In genomic region chr14:55191881-55192616, GRCh38 we compare ENCODE assay signal across 8 cellular contexts. TPM values are rescaled to one million over a fixed set of nuclear protein-coding genes. Genes with fewer than 3 reads are reported as not detected.
A peak's percentile ranks its signal among the peaks of the same experiment; 100 is the strongest.
DNase-seq lines count a peak whose midpoint lies in the region; ATAC-seq, FAIRE-seq and TF ChIP-seq lines count a peak whose summit lies in the region.

No MANE protein-coding gene starts in this region.

- no peaks in the 10 kb centered on the region for H3K9me3 Mint-ChIP-seq in activated CD4-positive, alpha-beta T cell treated with anti-CD3 and anti-CD28 coated beads for 36 hours (ENCODE audit: low read depth)
- peaks cover 3% of the 10 kb centered on the region for H3K9me3 Mint-ChIP-seq in endodermal cell

- no peaks in the 10 kb centered on the region for H4K20me1 ChIP-seq in OCI-LY1 (ENCODE audit: insufficient read depth, low read length)

- H3K79me2 ChIP-seq in OCI-LY1 (ENCODE audit: insufficient read depth, low read length): peaks cover 32% of the 10 kb centered on the region

- H3K36me3 ChIP-seq in OCI-LY1 (ENCODE audit: insufficient read depth, low read length) (peaks cover 21% of the 10 kb centered on the region; the same call in 1 of the 2 replicates), endodermal cell (ENCODE audit: control insufficient read depth, insufficient read depth, low read length) (no peaks in the 10 kb centered on the region), pancreas (no peaks in the 10 kb centered on the region)

- H3K27me3 ChIP-seq in OCI-LY1 (ENCODE audit: insufficient read depth, low read length) (no peaks in the 10 kb centered on the region), endodermal cell (ENCODE audit: control insufficient read depth, insufficient read depth, low read length, poor library complexity, severe bottlenecking) (no peaks in the 10 kb centered on the region), pancreas (no peaks in the 10 kb centered on the region)

- H3K4me1 Mint-ChIP-seq in activated CD4-positive, alpha-beta T cell treated with anti-CD3 and anti-CD28 coated beads for 36 hours: peaks cover 29% of the 10 kb centered on the region
- H3K4me1 Mint-ChIP-seq in endodermal cell: peaks cover 18% of the 10 kb centered on the region

- H3K4me1 ChIP-seq in OCI-LY1 (ENCODE audit: insufficient read depth, low read length, severe bottlenecking): peaks cover 28% of the 10 kb centered on the region
- H3K4me1 ChIP-seq in endodermal cell (ENCODE audit: control insufficient read depth, insufficient read depth, low read length): no peaks in the 10 kb centered on the region
- peaks cover 0 to 4% (median 0%) of the 10 kb centered on the region in 3 donors for H3K4me1 ChIP-seq in pancreas

- DNase-seq in activated CD4-positive, alpha-beta T cell treated with anti-CD3 and anti-CD28 coated beads for 36 hours: no peak
- DNase-seq in activated CD4-positive, alpha-beta T cell treated with anti-CD3 and anti-CD28 coated beads for 48 hours: no peak
- no peak for DNase-seq in endodermal cell
- DNase-seq in pancreas: no peak
- no peak for DNase-seq in hepatic stellate cell (ENCODE audit: low spot score)
- DNase-seq in KBM-7: no peak
- DNase-seq in HCEC 1CT: no peak

- no peaks in the 10 kb centered on the region for H3F3A ChIP-seq in OCI-LY1 (ENCODE audit: insufficient read depth, low read length)

- H3K27ac ChIP-seq in OCI-LY1 (ENCODE audit: low read depth, low read length, poor library complexity, severe bottlenecking) (peak overlapping the region; percentile 6), endodermal cell (ENCODE audit: low read depth, low read length) (peak overlapping the region; percentile 58), pancreas (peak overlapping the region in 1 of 4 donors; percentile 39)

- ATAC-seq in activated CD4-positive, alpha-beta T cell treated with anti-CD3 and anti-CD28 coated beads for 36 hours: peak; percentile 31
- peak in 3 of 4 donors; percentile 32 to 50 (median 33) for ATAC-seq in pancreas

- H3K4me3 ChIP-seq in OCI-LY1 (ENCODE audit: low read depth, low read length, poor library complexity, severe bottlenecking): peak overlapping the region; percentile 80
- H3K4me3 ChIP-seq in endodermal cell (ENCODE audit: low read length): peak overlapping the region; percentile 97
- peak overlapping the region; percentile 38 to 56 (median 45) for H3K4me3 ChIP-seq in pancreas

- TF ChIP-seq CTCF in OCI-LY1 (IDR thresholded peaks at IDR 0.05; ENCODE audit: low read length): no peak
- no peak for TF ChIP-seq CTCF in endodermal cell (conservative IDR thresholded peaks at IDR 0.05)
- no peak for TF ChIP-seq CTCF in pancreas (IDR thresholded peaks at IDR 0.05)

- H3K4me2 ChIP-seq in OCI-LY1 (ENCODE audit: low read length): peak overlapping the region; percentile 79

- H3K36me3 Mint-ChIP-seq in activated CD4-positive, alpha-beta T cell treated with anti-CD3 and anti-CD28 coated beads for 36 hours (ENCODE audit: low read depth): peaks cover 3% of the 10 kb centered on the region
- peaks cover 3% of the 10 kb centered on the region for H3K36me3 Mint-ChIP-seq in endodermal cell (ENCODE audit: low read depth)

- WGBS in endodermal cell (ENCODE audit: insufficient coverage in 1 of 2, insufficient read length in 1 of 2), 2 experiments: 51 to 62% methylated on average over 8 to 14 of the region's 16 CpGs
- WGBS in pancreas, 2 donors: 40 to 49% methylated on average over 15 to 16 of the region's 16 CpGs

- H3K9me3 ChIP-seq in OCI-LY1 (ENCODE audit: low read length) (no peaks in the 10 kb centered on the region), endodermal cell (ENCODE audit: control insufficient read depth, low read length) (peaks cover 8% of the 10 kb centered on the region), pancreas (no peaks in the 10 kb centered on the region)

- no peaks in the 10 kb centered on the region for H3K9me2 ChIP-seq in OCI-LY1 (ENCODE audit: low read depth, low read length)

- POLR2A ChIA-PET in activated CD4-positive, alpha-beta T cell treated with anti-CD3 and anti-CD28 coated beads for 36 hours (lab: Charles Lee): interaction anchor here (0.6 kb wide), 1 partner anchor 53 kb away, joined by 4 read pairs; no protein-coding TSS in a partner anchor

- intact Hi-C loops in activated CD4-positive, alpha-beta T cell treated with anti-CD3 and anti-CD28 coated beads for 36 hours (cut with DNase I, micrococcal nuclease): loop anchor here in 1 of 2 experiments (1.0 to 5.0 kb wide), 7 partner anchors 79 to 1390 kb away; partner anchors contain the start of genes ATG14, FBXO34, KTN1 and MAPK1IP1L
- intact Hi-C loops in pancreas (cut with DNase I): no loop called here

- H2AFZ ChIP-seq in OCI-LY1 (ENCODE audit: low read length): peak overlapping the region; percentile 90

- peak overlapping the region; percentile 91 for H3K4me3 Mint-ChIP-seq in activated CD4-positive, alpha-beta T cell treated with anti-CD3 and anti-CD28 coated beads for 36 hours
- peak overlapping the region; percentile 96 for H3K4me3 Mint-ChIP-seq in endodermal cell

- peak overlapping the region; percentile 84 for H3K27ac Mint-ChIP-seq in activated CD4-positive, alpha-beta T cell treated with anti-CD3 and anti-CD28 coated beads for 36 hours
- no peak overlapping the region for H3K27ac Mint-ChIP-seq in endodermal cell

- H3K9ac ChIP-seq in OCI-LY1 (ENCODE audit: low read length): peak overlapping the region; percentile 59
- H3K9ac ChIP-seq in endodermal cell (ENCODE audit: extremely low read depth, low read length, poor library complexity, severe bottlenecking): peak overlapping the region; percentile 61

- CTCF ChIA-PET in activated CD4-positive, alpha-beta T cell treated with anti-CD3 and anti-CD28 coated beads for 36 hours (lab: Charles Lee): interaction anchor here (0.6 to 1.9 kb wide), 5 partner anchors 19 to 615 kb away, joined by 3 to 5 read pairs (median 3); no protein-coding TSS in a partner anchor

- in situ Hi-C loops in KBM-7 (cut with MboI; ENCODE audit: low pct_unique_long_range_greater_than_20kb, low sequenced_read_pairs): no loop called here

- FAIRE-seq in pancreas (lab: Jason Lieb, UNC): no peak

- H3K27me3 Mint-ChIP-seq in activated CD4-positive, alpha-beta T cell treated with anti-CD3 and anti-CD28 coated beads for 36 hours: no peaks in the 10 kb centered on the region
- H3K27me3 Mint-ChIP-seq in endodermal cell (ENCODE audit: insufficient read depth): no peaks in the 10 kb centered on the region

RNA-seq across cellular contexts. Expression of gene DLGAP5, which starts 0.7 kb away (rescaled TPM):
- total RNA-seq in activated CD4-positive, alpha-beta T cell treated with anti-CD3 and anti-CD28 coated beads for 36 hours: 100 to 1,000 TPM in 1 of 2 experiments, 10 to 100 TPM in 1; 97.4 to 100 TPM
- total RNA-seq in endodermal cell (100 to 1,000 TPM in 1 of 2 donors, 10 to 100 TPM in 1; 71.1 to 112 TPM), pancreas (under 1 TPM in 4 of 6 donors, not detected in 2; 0.12 to 0.90 (median 0.47) TPM)
- 89.9 TPM for polyA plus RNA-seq in endodermal cell (2013, experiment 1 of 2)
- polyA plus RNA-seq in endodermal cell (2013, experiment 2 of 2): 99.2 TPM
- not detected for polyA plus RNA-seq in pancreas

Comparison
In these comparisons a context has a peak if more than half of its experiments do, and no peak if none do; other contexts are left out.
1. H3K4me3 ChIP-seq: peak in every context shown above with its lines; median percentile 97 in endodermal cell; 80 in OCI-LY1; 45 in pancreas.
2. RNA of gene DLGAP5, which starts 0.7 kb away (total RNA-seq): 71.1 to 112 TPM in endodermal cell and 97.4 to 100 TPM in activated CD4-positive, alpha-beta T cell treated with anti-CD3 and anti-CD28 coated beads for 36 hours; 0.12 to 0.90 TPM in pancreas; every median in the first group is over 10 times any median in the second.